9 cellular contexts compared by ENCODE assay signal in the genomic region with DNA sequence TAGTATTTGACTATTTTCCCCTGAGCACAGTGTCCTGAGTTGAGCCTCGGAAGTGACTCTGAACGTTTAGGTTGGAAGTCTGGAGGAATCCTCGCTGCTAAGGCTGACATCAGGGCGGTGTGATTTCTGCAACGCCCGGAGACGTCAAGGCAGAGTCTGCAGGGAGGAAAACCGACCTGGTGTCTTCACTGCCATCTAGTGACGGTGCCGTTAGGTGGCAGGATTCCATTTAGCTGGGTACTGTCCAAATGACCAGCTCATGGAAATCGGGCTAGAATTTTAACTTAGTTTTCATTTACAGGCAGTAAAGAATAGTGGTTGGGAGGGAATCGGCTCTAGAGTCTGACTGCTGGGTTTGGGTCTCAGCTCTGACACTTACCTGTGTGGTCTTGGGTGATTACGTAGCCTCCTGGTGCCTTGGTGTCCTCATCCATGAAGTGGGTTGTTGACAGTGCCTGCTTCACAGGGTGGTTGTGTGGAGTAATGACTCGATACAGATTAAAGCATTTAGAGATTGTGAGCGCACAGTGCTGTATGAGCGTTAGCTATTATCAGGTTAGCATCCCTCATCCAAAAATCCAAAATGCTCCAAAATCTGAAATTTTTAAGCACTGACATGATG. TPM values are rescaled to one million over a fixed set of nuclear protein-coding genes. Genes with fewer than 3 reads are reported as not detected.
DNase-seq lines count a peak whose midpoint lies in the region; ATAC-seq, FAIRE-seq and TF ChIP-seq lines count a peak whose summit lies in the region.
"Had no signal": no experiment of that assay in that cellular context is flagged by ENCODE, and none has a peak within 500 bp of the region (broad histone marks: within the 10 kb centered on the region; RNA-seq: fewer than 3 reads in every experiment).

No MANE protein-coding gene starts in this region.

- FAIRE-seq in RCC 7860 (lab: Jason Lieb, UNC): no peak

- TF ChIP-seq CTCF in LNCaP clone FGC (IDR thresholded peaks at IDR 0.05; ENCODE audit: control insufficient read depth, extremely low read depth, insufficient read depth): peak; percentile 84
- peak; percentile 74 for TF ChIP-seq CTCF in WI38 (IDR thresholded peaks at IDR 0.05; ENCODE audit: low read depth, low read length)

- H3K4me3 ChIP-seq in LNCaP clone FGC (ENCODE audit: low read depth, low read length) (no peak overlapping the region), WI38 (ENCODE audit: low read depth, low read length) (no peak overlapping the region), skeletal muscle cell (ENCODE audit: low read depth, low read length) (no peak overlapping the region)
- H3K4me3 ChIP-seq: ascending aorta had no signal

- H3K36me3 Mint-ChIP-seq in activated CD4-positive, alpha-beta T cell treated with anti-CD3 and anti-CD28 coated beads, Interleukin-2, amount 10 ng/mL, durations not matched to agents 7 days and 5 days (ENCODE audit: low read depth): no peaks in the 10 kb centered on the region

- CTCF ChIA-PET in activated CD4-positive, alpha-beta T cell treated with anti-CD3 and anti-CD28 coated beads, Interleukin-2, amount 10 ng/mL, durations not matched to agents 7 days and 5 days (lab: Charles Lee): interaction anchor here (0.7 kb wide), 1 partner anchor 107 kb away, joined by 3 read pairs; no protein-coding TSS in a partner anchor

- ATAC-seq in GM18517 (IDR thresholded peaks at IDR 0.05; ENCODE audit: unreplicated experiment): no peak

- peaks cover 5% of the 10 kb centered on the region for H3K9me3 Mint-ChIP-seq in activated CD4-positive, alpha-beta T cell treated with anti-CD3 and anti-CD28 coated beads, Interleukin-2, amount 10 ng/mL, durations not matched to agents 7 days and 5 days

- H3K27me3 Mint-ChIP-seq in activated CD4-positive, alpha-beta T cell treated with anti-CD3 and anti-CD28 coated beads, Interleukin-2, amount 10 ng/mL, durations not matched to agents 7 days and 5 days: peaks cover 30% of the 10 kb centered on the region

- H3K27ac Mint-ChIP-seq in activated CD4-positive, alpha-beta T cell treated with anti-CD3 and anti-CD28 coated beads, Interleukin-2, amount 10 ng/mL, durations not matched to agents 7 days and 5 days: no peak overlapping the region

- peak; percentile 15 for DNase-seq in activated CD4-positive, alpha-beta T cell treated with anti-CD3 and anti-CD28 coated beads, Interleukin-2, amount 10 ng/mL, durations not matched to agents 7 days and 5 days
- DNase-seq in activated CD4-positive, alpha-beta T cell treated with anti-CD3 and anti-CD28 coated beads for 1 hour: no peak
- DNase-seq in LNCaP clone FGC (ENCODE audit: low read depth): peak; percentile 52
- DNase-seq in glomerular visceral epithelial cell (ENCODE audit: extremely low spot score): peak; percentile 28
- peak; percentile 22 for DNase-seq in skeletal muscle cell (ENCODE audit: low read depth)
- no peak for DNase-seq in RCC 7860 (ENCODE audit: low spot score)

- POLR2A ChIA-PET in activated CD4-positive, alpha-beta T cell treated with anti-CD3 and anti-CD28 coated beads, Interleukin-2, amount 10 ng/mL, durations not matched to agents 7 days and 5 days (lab: Charles Lee): no interaction called here

- H3K4me1 Mint-ChIP-seq in activated CD4-positive, alpha-beta T cell treated with anti-CD3 and anti-CD28 coated beads, Interleukin-2, amount 10 ng/mL, durations not matched to agents 7 days and 5 days: peaks cover 2% of the 10 kb centered on the region

- H3K4me3 Mint-ChIP-seq in activated CD4-positive, alpha-beta T cell treated with anti-CD3 and anti-CD28 coated beads, Interleukin-2, amount 10 ng/mL, durations not matched to agents 7 days and 5 days: no peak overlapping the region

RNA-seq across cellular contexts. Expression of gene FOXF2, which starts 35.0 kb away (rescaled TPM):
- not detected for total RNA-seq in activated CD4-positive, alpha-beta T cell treated with anti-CD3 and anti-CD28 coated beads, Interleukin-2, amount 10 ng/mL, durations not matched to agents 7 days and 5 days

Comparison
In these comparisons a context has a peak if more than half of its experiments do, and no peak if none do; other contexts are left out.
1. DNase-seq: peak in activated CD4-positive, alpha-beta T cell treated with anti-CD3 and anti-CD28 coated beads, Interleukin-2, amount 10 ng/mL, durations not matched to agents 7 days and 5 days (single experiment), LNCaP clone FGC (single experiment), glomerular visceral epithelial cell (single experiment) and skeletal muscle cell (single experiment); none in activated CD4-positive, alpha-beta T cell treated with anti-CD3 and anti-CD28 coated beads for 1 hour (single experiment) and RCC 7860 (single experiment).